8 cellular contexts compared by ENCODE assay signal in the genomic region with DNA sequence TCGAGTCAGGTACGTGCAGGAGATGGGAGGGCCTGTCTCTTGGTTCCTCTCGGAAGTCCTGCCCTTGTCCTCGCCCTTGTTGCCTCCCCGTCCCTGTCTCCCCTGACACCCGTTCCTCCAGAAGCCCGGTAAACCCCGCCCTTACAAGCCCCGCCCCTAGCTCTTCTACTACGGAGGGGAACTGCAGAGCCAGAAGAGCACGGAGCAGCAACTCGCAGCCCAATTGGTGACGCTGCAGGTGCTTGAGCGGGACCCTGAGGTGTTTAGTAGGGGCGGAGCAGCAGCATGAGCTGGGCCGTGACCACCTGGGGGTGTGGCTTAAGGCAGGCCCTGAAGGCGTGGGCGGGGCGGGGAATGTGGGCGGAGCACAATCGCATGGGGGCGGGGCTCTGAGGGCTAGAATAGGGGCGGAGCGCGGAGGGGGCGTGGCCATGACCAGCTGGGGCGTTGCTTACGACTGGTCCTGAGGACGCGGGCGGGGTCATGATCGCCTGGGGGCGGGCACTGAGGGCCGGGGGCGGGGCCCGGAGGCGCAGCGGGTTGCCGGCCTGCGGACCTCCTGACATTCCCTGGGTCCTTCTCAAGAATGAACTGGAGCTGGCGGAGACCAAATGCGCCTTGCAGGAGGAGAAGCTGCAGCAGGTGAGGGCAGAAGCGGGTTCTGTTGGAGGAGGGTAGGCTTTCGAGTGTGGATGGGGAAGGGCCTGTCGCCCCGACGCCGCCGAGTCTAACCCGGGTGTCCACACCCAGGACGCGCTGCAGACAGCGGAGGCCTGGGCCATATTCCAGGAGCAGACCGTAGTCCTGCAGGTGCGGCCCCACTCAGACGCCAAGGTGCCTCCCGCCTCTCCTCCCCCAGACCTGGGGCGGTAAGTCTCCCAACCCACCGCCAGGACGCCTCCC. TPM values are rescaled to one million over a fixed set of nuclear protein-coding genes. Genes with fewer than 3 reads are reported as not detected.
DNase-seq lines count a peak whose midpoint lies in the region; ATAC-seq and TF ChIP-seq lines count a peak whose summit lies in the region.
"Not testable (repeated sequence)": the region's sequence is repeated elsewhere in the genome, so short reads cannot be mapped to it uniquely, and the experiment has no call there.

No MANE protein-coding gene starts in this region.

- intact Hi-C loops in esophagus squamous epithelium (cut with DNase I) = not testable (repeated sequence)

- not testable (repeated sequence) for H3K27ac ChIP-seq in SJSA1
- peak overlapping the region; percentile 66 to 82 (median 80) for H3K27ac ChIP-seq in esophagus squamous epithelium

- not testable (repeated sequence) for TF ChIP-seq CTCF in AG10803 (conservative IDR thresholded peaks at IDR 0.05; ENCODE audit: low read length); esophagus squamous epithelium (IDR thresholded peaks at IDR 0.05)

- TF ChIP-seq POLR2A in esophagus squamous epithelium (IDR thresholded peaks at IDR 0.05) = not testable (repeated sequence)

- ATAC-seq in GM19438 (IDR thresholded peaks at IDR 0.05; ENCODE audit: low read depth, unreplicated experiment) (peak; percentile 86), HG03108 (IDR thresholded peaks at IDR 0.05; ENCODE audit: unreplicated experiment) (peak; percentile 82)

- peak overlapping the region; percentile 57 for H3K4me3 ChIP-seq in AG10803 (ENCODE audit: low read length)
- not testable (repeated sequence) for H3K4me3 ChIP-seq in SJSA1
- H3K4me3 ChIP-seq in esophagus squamous epithelium = peak overlapping the region; percentile 19 to 63 (median 46)

- H3K4me1 ChIP-seq in SJSA1 (replicated peaks); esophagus squamous epithelium: not testable (repeated sequence)

- H3K36me3 ChIP-seq in SJSA1, esophagus squamous epithelium: not testable (repeated sequence)

- not testable (repeated sequence) for H3K27me3 ChIP-seq in SJSA1 (replicated peaks); esophagus squamous epithelium

- DNase-seq in AG10803 (ENCODE audit: low read depth) (peak; percentile 61), SJSA1 (ENCODE audit: low read depth in 1 of 2, low spot score in 2 of 2) (peak; percentile 88 to 89), middle frontal gyrus (ENCODE audit: extremely low spot score, low spot score) (peak; percentile 2)
- peak; percentile 90 for DNase-seq in activated effector memory CD4-positive, alpha-beta T cell treated with Interleukin-2 at 50 U/mL for 16 hours
- DNase-seq in esophagus squamous epithelium (lab: John Stamatoyannopoulos, UW) = not testable (repeated sequence)
- peak; percentile 90 for DNase-seq in stimulated activated CD4-positive, alpha-beta T cell treated with anti-CD3 and anti-CD28 coated beads, Interleukin-4, amount 100 ng/mL, for 1 hour

- WGBS in esophagus squamous epithelium, 2 donors = no CpG with 5 or more reads among the region's 60 CpGs

- not testable (repeated sequence) for H3K9me3 ChIP-seq in SJSA1 (replicated peaks); esophagus squamous epithelium

RNA-seq across cellular contexts. Expression of a gene that starts 1.3 kb away (rescaled TPM):
- 1.2 TPM in 1 of 2 replicates, not detected in the other for total RNA-seq in SJSA1 (2014; rRNA removed; shearing (Covaris generic))
- 10 to 100 TPM in 1 of 4 donors, 1 to 10 TPM in 1, under 1 TPM in 2; 0.22 to 13.8 (median 4.7) TPM for total RNA-seq in esophagus squamous epithelium

RNA-seq across cellular contexts. Expression of a gene that starts 51.3 kb away (rescaled TPM):
- 3.5 and 5.4 TPM in 2 replicates for total RNA-seq in SJSA1 (2014; rRNA removed; shearing (Covaris generic))
- 1 to 10 TPM; 3.3 to 5.2 (median 4.6) TPM for total RNA-seq in esophagus squamous epithelium
